ENCODE assay signal across 9 cellular contexts in genomic region chr22:29004647-29005371, GRCh38. TPM values are rescaled to one million over a fixed set of nuclear protein-coding genes. Genes with fewer than 3 reads are reported as not detected.
DNase-seq lines count a peak whose midpoint lies in the region; ATAC-seq, FAIRE-seq and TF ChIP-seq lines count a peak whose summit lies in the region.
"Had no signal": no experiment of that assay in that cellular context is flagged by ENCODE, and none has a peak within 500 bp of the region (broad histone marks: within the 10 kb centered on the region; RNA-seq: fewer than 3 reads in every experiment).

No MANE protein-coding gene starts in this region.

- no peaks in the 10 kb centered on the region for H3K27me3 ChIP-seq in bronchial epithelial cell (ENCODE audit: control insufficient read depth, insufficient read depth, low read length)
- H3K27me3 ChIP-seq in layer of hippocampus (ENCODE audit: control insufficient read depth, insufficient read depth, low read length) = no peaks in the 10 kb centered on the region
- no peaks in the 10 kb centered on the region for H3K27me3 ChIP-seq in stomach smooth muscle (ENCODE audit: control insufficient read depth in 1 of 2, insufficient read depth in 2 of 2, low read length in 2 of 2)

- peaks cover 20 to 35% (median 30%) of the 10 kb centered on the region in 3 donors for H3K27me3 Mint-ChIP-seq in CD14-positive monocyte (ENCODE audit: low read depth in 3 of 3)

- no peak for ATAC-seq in GM19023 (IDR thresholded peaks at IDR 0.05; ENCODE audit: unreplicated experiment)

- peak overlapping the region in 1 of 2 donors; percentile 21 for H3K9ac ChIP-seq in stomach smooth muscle (ENCODE audit: low read length in 2 of 2)

- H3K36me3 Mint-ChIP-seq in CD14-positive monocyte = no peaks in the 10 kb centered on the region

- no peaks in the 10 kb centered on the region for H3K36me3 ChIP-seq in bronchial epithelial cell (ENCODE audit: control insufficient read depth, insufficient read depth, low read length)
- H3K36me3 ChIP-seq in stomach smooth muscle (ENCODE audit: control insufficient read depth in 2 of 2, insufficient read depth in 2 of 2, low read length in 2 of 2) = no peaks in the 10 kb centered on the region

- in situ Hi-C loops in KBM-7 (cut with MboI; ENCODE audit: low pct_unique_long_range_greater_than_20kb, low sequenced_read_pairs) = no loop called here

- no peaks in the 10 kb centered on the region for H3K9me3 ChIP-seq in stomach smooth muscle (ENCODE audit: control insufficient read depth in 2 of 2, low read length in 2 of 2)

- peak; percentile 92 for DNase-seq in NCI-H1092 treated with DMSO at 0.1 percent for 48 hours (lab: John Stamatoyannopoulos, UW)
- DNase-seq in bronchial epithelial cell (ENCODE audit: low read depth) = peak; percentile 5
- no peak for DNase-seq in KBM-7
- no peak for DNase-seq in CD14-positive monocyte (ENCODE audit: low spot score)
- DNase-seq: NCI-H774 had no signal

- peak overlapping the region in 1 of 7 donors; percentile 70 for H3K27ac Mint-ChIP-seq in CD14-positive monocyte

- peaks cover 0 to 3% (median 0%) of the 10 kb centered on the region in 7 donors for H3K9me3 Mint-ChIP-seq in CD14-positive monocyte

- intact Hi-C loops in CD14-positive monocyte (cut with micrococcal nuclease) = no loop called here

- TF ChIP-seq CTCF in bronchial epithelial cell (IDR thresholded peaks at IDR 0.05; ENCODE audit: insufficient read depth, low read length, severe bottlenecking) (no peak), CD14-positive monocyte (IDR thresholded peaks at IDR 0.05) (no peak)

- FAIRE-seq in bronchial epithelial cell (lab: Jason Lieb, UNC) = no peak

- H3K27ac ChIP-seq in layer of hippocampus (ENCODE audit: low read depth, low read length) (peak overlapping the region; percentile 82), stomach smooth muscle (ENCODE audit: low read length) (peak overlapping the region; percentile 53)

- H3K4me3 Mint-ChIP-seq in CD14-positive monocyte = peak overlapping the region in 1 of 2 donors; percentile 33

- H3K4me3 ChIP-seq in bronchial epithelial cell (ENCODE audit: low read depth, low read length) = no peak overlapping the region
- peak overlapping the region in 1 of 2 donors; percentile 52 for H3K4me3 ChIP-seq in stomach smooth muscle (ENCODE audit: low read length in 2 of 2)

- H3K4me1 ChIP-seq in stomach smooth muscle (ENCODE audit: control insufficient read depth, insufficient read depth, low read length) = peaks cover 15% of the 10 kb centered on the region

- H3K4me1 Mint-ChIP-seq in CD14-positive monocyte = peaks cover 1% of the 10 kb centered on the region

RNA-seq across cellular contexts. Expression of gene C22orf31, which starts 56.8 kb away (rescaled TPM):
- not detected in 2 replicates for total RNA-seq in bronchial epithelial cell
- polyA plus RNA-seq in CD14-positive monocyte = not detected
- total RNA-seq: pulmonary artery endothelial cell had no signal

Comparison
In these comparisons a context has a peak if more than half of its experiments do, and no peak if none do; other contexts are left out.
1. DNase-seq: peak in NCI-H1092 treated with DMSO at 0.1 percent for 48 hours (single experiment) and bronchial epithelial cell (single experiment); none in KBM-7 (single experiment) and CD14-positive monocyte (single experiment).